Comparison of ENCODE assay signal across 13 cellular contexts in genomic region chr10:126133906-126134703, GRCh38.
A peak's percentile ranks its signal among the peaks of the same experiment; 100 is the strongest.
DNase-seq lines count a peak whose midpoint lies in the region; ATAC-seq and TF ChIP-seq lines count a peak whose summit lies in the region.
"Had no signal": no experiment of that assay in that cellular context is flagged by ENCODE, and none has a peak within 500 bp of the region (broad histone marks: within the 10 kb centered on the region; RNA-seq: fewer than 3 reads in every experiment).

No MANE protein-coding gene starts in this region.

- H3K4me3 Mint-ChIP-seq in activated T-cell treated with anti-CD3 and anti-CD28 coated beads, Interleukin-2, amount 50 U/mL, for 24 hours = no peak overlapping the region

- no peak for TF ChIP-seq CTCF in omental fat pad (IDR thresholded peaks at IDR 0.05)

- H3K4me1 ChIP-seq in SJSA1 (replicated peaks) = peaks cover 25% of the 10 kb centered on the region
- H3K4me1 ChIP-seq: body of pancreas, right lobe of liver had no signal

- peak overlapping the region; percentile 85 for H3K27ac ChIP-seq in SJSA1
- H3K27ac ChIP-seq: body of pancreas, right lobe of liver had no signal

- H3K27me3 Mint-ChIP-seq in activated T-cell treated with anti-CD3 and anti-CD28 coated beads, Interleukin-2, amount 50 U/mL, for 24 hours = peaks cover 4% of the 10 kb centered on the region

- H3K27ac Mint-ChIP-seq in activated T-cell treated with anti-CD3 and anti-CD28 coated beads, Interleukin-2, amount 50 U/mL, for 24 hours = no peak overlapping the region

- H3K9me3 ChIP-seq in SJSA1 (replicated peaks) = no peaks in the 10 kb centered on the region
- H3K9me3 ChIP-seq: body of pancreas, right lobe of liver had no signal

- no peaks in the 10 kb centered on the region for H3K36me3 Mint-ChIP-seq in activated T-cell treated with anti-CD3 and anti-CD28 coated beads, Interleukin-2, amount 50 U/mL, for 24 hours (ENCODE audit: low read depth)

- DNase-seq in Daoy (ENCODE audit: low read depth) (peak; percentile 27), SJSA1 (ENCODE audit: low read depth in 1 of 2, low spot score in 2 of 2) (peak; percentile 81 to 96), omental fat pad (ENCODE audit: low spot score) (no peak), ureter (ENCODE audit: low spot score) (no peak), GM19240 (ENCODE audit: insufficient read length, low spot score) (no peak)
- no peak for DNase-seq in activated T-cell treated with anti-CD3 and anti-CD28 coated beads, Interleukin-2, amount 50 U/mL, for 24 hours
- DNase-seq: activated CD4-positive, alpha-beta T cell treated with anti-CD3 and anti-CD28 coated beads for 1 hour; activated T-cell treated with anti-CD3 and anti-CD28 coated beads, Interleukin-2, amount 50 U/mL, for 1 hour; body of pancreas; NCI-H2081; right lobe of liver had no signal

- H3K27me3 ChIP-seq in SJSA1 (replicated peaks) = no peaks in the 10 kb centered on the region
- H3K27me3 ChIP-seq: body of pancreas, right lobe of liver had no signal

- no peaks in the 10 kb centered on the region for H3K36me3 ChIP-seq in SJSA1
- H3K36me3 ChIP-seq: right lobe of liver had no signal

- no peak overlapping the region for H3K4me3 ChIP-seq in SJSA1
- H3K4me3 ChIP-seq: body of pancreas, right lobe of liver had no signal

- peaks cover 3% of the 10 kb centered on the region for H3K4me1 Mint-ChIP-seq in activated T-cell treated with anti-CD3 and anti-CD28 coated beads, Interleukin-2, amount 50 U/mL, for 24 hours (ENCODE audit: low read depth)

- ATAC-seq in esophagus mucosa = peak; percentile 18
- ATAC-seq in omental fat pad (ENCODE audit: low FRiP score) = peak; percentile 17
- ATAC-seq in HG02981 (IDR thresholded peaks at IDR 0.05; ENCODE audit: unreplicated experiment) = no peak
- ATAC-seq: body of pancreas had no signal

- no peaks in the 10 kb centered on the region for H3K9me3 Mint-ChIP-seq in activated T-cell treated with anti-CD3 and anti-CD28 coated beads, Interleukin-2, amount 50 U/mL, for 24 hours

Comparison
In these comparisons a context has a peak if more than half of its experiments do, and no peak if none do; other contexts are left out.
1. DNase-seq: peak in Daoy (single experiment) and SJSA1 (2 of 2); none in omental fat pad (single experiment), ureter (single experiment), activated T-cell treated with anti-CD3 and anti-CD28 coated beads, Interleukin-2, amount 50 U/mL, for 24 hours (single experiment) and GM19240 (single experiment).